Comparison of ENCODE assay signal across 21 cellular contexts in genomic region chr5:91030521-91031395, GRCh38.
A peak's percentile ranks its signal among the peaks of the same experiment; 100 is the strongest.
DNase-seq lines count a peak whose midpoint lies in the region; ATAC-seq and TF ChIP-seq lines count a peak whose summit lies in the region.
"Had no signal": no experiment of that assay in that cellular context is flagged by ENCODE, and none has a peak within 500 bp of the region (broad histone marks: within the 10 kb centered on the region; RNA-seq: fewer than 3 reads in every experiment).

No MANE protein-coding gene starts in this region.

- no peaks in the 10 kb centered on the region for H3K9me3 ChIP-seq in RWPE2 (ENCODE audit: severe bottlenecking)
- no peaks in the 10 kb centered on the region for H3K9me3 ChIP-seq in endodermal cell (ENCODE audit: control insufficient read depth, low read length)
- H3K9me3 ChIP-seq: Caco-2 had no signal

- DNase-seq in Calu3, result no peak
- DNase-seq in RWPE2 (ENCODE audit: low spot score), result no peak
- no peak for DNase-seq in endodermal cell
- DNase-seq in kidney tubule cell (ENCODE audit: low spot score), result peak; percentile 23
- DNase-seq in NCI-H774 (lab: John Stamatoyannopoulos, UW), result no peak
- DNase-seq in AG08396 (ENCODE audit: low spot score), result no peak
- DNase-seq in NAMALWA (ENCODE audit: low spot score), result no peak
- DNase-seq: Caco-2; CD4-positive, alpha-beta T cell; DMS153; GDM1; MM.1S; NCI-H1092 treated with DMSO at 0.1 percent for 48 hours; NCI-H2081 treated with DMSO at 0.1 percent for 48 hours; NCI-H446 treated with DMSO at 0.1 percent for 48 hours; NK-92 treated with Interleukin-12 subunit alpha and Interleukin-12 subunit beta, amount 100 ng/mL, for 24 hours; OCI-M1; RPMI8226; SIG-M5 had no signal

- H3K4me3 ChIP-seq in RWPE2 (ENCODE audit: severe bottlenecking), result no peak overlapping the region
- H3K4me3 ChIP-seq in endodermal cell (ENCODE audit: low read length), result no peak overlapping the region

- H3K4me3 Mint-ChIP-seq in Calu3 (ENCODE audit: low read depth, unreplicated experiment) (no peak overlapping the region), endodermal cell (no peak overlapping the region)
- H3K4me3 Mint-ChIP-seq: CD4-positive, alpha-beta T cell had no signal

- H3K9ac ChIP-seq in endodermal cell (ENCODE audit: extremely low read depth, low read length, poor library complexity, severe bottlenecking), result no peak overlapping the region

- BruUV-seq in Calu3 (replicated peaks; lab: Mats Ljungman, UMichigan), result no TSS peak

- H3K4me1 Mint-ChIP-seq in Calu3 (ENCODE audit: low read depth, unreplicated experiment) (peaks cover 16% of the 10 kb centered on the region), endodermal cell (peaks cover 29% of the 10 kb centered on the region)

- H3K27me3 Mint-ChIP-seq in Calu3 (ENCODE audit: unreplicated experiment) (no peaks in the 10 kb centered on the region), endodermal cell (ENCODE audit: insufficient read depth) (no peaks in the 10 kb centered on the region)

- intact Hi-C loops in Calu3 (cut with micrococcal nuclease; ENCODE audit: unreplicated experiment), result no loop called here

- peak; percentile 65; the same call in 2 of the 3 replicates for ATAC-seq in RWPE2 (ENCODE audit: low read depth)
- no peak for ATAC-seq in GM19023 (IDR thresholded peaks at IDR 0.05; ENCODE audit: unreplicated experiment)

- CTCF ChIA-PET in Calu3 (lab: Charles Lee), result interaction anchor here (0.6 kb wide), 1 partner anchor 20 kb away, joined by 3 read pairs; no protein-coding TSS in a partner anchor

- no peaks in the 10 kb centered on the region for H3K4me1 ChIP-seq in RWPE2 (ENCODE audit: insufficient read depth, poor library complexity, severe bottlenecking)
- peaks cover 3% of the 10 kb centered on the region for H3K4me1 ChIP-seq in endodermal cell (ENCODE audit: control insufficient read depth, insufficient read depth, low read length)

- H3K36me3 Mint-ChIP-seq in Calu3 (ENCODE audit: insufficient read depth, unreplicated experiment) (no peaks in the 10 kb centered on the region), endodermal cell (ENCODE audit: low read depth) (no peaks in the 10 kb centered on the region)

- TF ChIP-seq CTCF in Calu3 (IDR thresholded peaks at IDR 0.05; ENCODE audit: unreplicated experiment) (no peak), RWPE2 (IDR thresholded peaks at IDR 0.05; ENCODE audit: poor library complexity, severe bottlenecking) (no peak), endodermal cell (conservative IDR thresholded peaks at IDR 0.05) (no peak)

- no peak overlapping the region for H3K27ac ChIP-seq in RWPE2 (ENCODE audit: poor library complexity, severe bottlenecking)
- H3K27ac ChIP-seq in endodermal cell (ENCODE audit: low read depth, low read length), result no peak overlapping the region
- H3K27ac ChIP-seq: HL-60 had no signal

- H3K36me3 ChIP-seq in RWPE2 (ENCODE audit: low read depth) (no peaks in the 10 kb centered on the region), endodermal cell (ENCODE audit: control insufficient read depth, insufficient read depth, low read length) (no peaks in the 10 kb centered on the region)

- 92 to 94% methylated on average over 6 of the region's 6 CpGs for WGBS in endodermal cell (ENCODE audit: insufficient coverage in 1 of 2, insufficient read length in 1 of 2), 2 experiments

- H3K27ac Mint-ChIP-seq in Calu3 (ENCODE audit: unreplicated experiment) (peak overlapping the region; percentile 27), endodermal cell (peak overlapping the region; percentile 63)
- H3K27ac Mint-ChIP-seq: CD4-positive, alpha-beta T cell had no signal

- no peaks in the 10 kb centered on the region for H3K27me3 ChIP-seq in RWPE2 (ENCODE audit: insufficient read depth, poor library complexity, severe bottlenecking)
- H3K27me3 ChIP-seq in endodermal cell (ENCODE audit: control insufficient read depth, insufficient read depth, low read length, poor library complexity, severe bottlenecking), result no peaks in the 10 kb centered on the region

- no peaks in the 10 kb centered on the region for H3K9me3 Mint-ChIP-seq in Calu3 (ENCODE audit: low read depth, unreplicated experiment)
- H3K9me3 Mint-ChIP-seq in endodermal cell, result no peaks in the 10 kb centered on the region
- H3K9me3 Mint-ChIP-seq: CD4-positive, alpha-beta T cell had no signal
